ENCODE assay signal across 8 cellular contexts in genomic region chr1:235093685-235094592, GRCh38. TPM values are rescaled to one million over a fixed set of nuclear protein-coding genes. Genes with fewer than 3 reads are reported as not detected.
DNase-seq lines count a peak whose midpoint lies in the region; ATAC-seq and TF ChIP-seq lines count a peak whose summit lies in the region.

No MANE protein-coding gene starts in this region.

- ATAC-seq in HG02623 (IDR thresholded peaks at IDR 0.05; ENCODE audit: unreplicated experiment), result no peak

- POLR2A ChIA-PET in OCI-LY7 (lab: Charles Lee), result no interaction called here

- TF ChIP-seq CTCF in GM13977 (IDR thresholded peaks at IDR 0.05; ENCODE audit: extremely low read depth, insufficient read depth, missing control alignments), result peak; percentile 87
- TF ChIP-seq CTCF in OCI-LY7 (conservative IDR thresholded peaks at IDR 0.05; ENCODE audit: low read length), result peak; percentile 100
- TF ChIP-seq CTCF in esophagus muscularis mucosa (IDR thresholded peaks at IDR 0.05), result peak; percentile 84 to 91 (median 87)

- H3K27me3 ChIP-seq in esophagus muscularis mucosa, result no peaks in the 10 kb centered on the region
- no peaks in the 10 kb centered on the region for H3K27me3 ChIP-seq in muscle layer of duodenum (ENCODE audit: low read depth, low read length)

- CTCF ChIA-PET in OCI-LY7 (lab: Charles Lee; ENCODE audit: unreplicated experiment), result interaction anchor here (0.6 kb wide), 1 partner anchor 313 kb away, joined by 3 read pairs; no protein-coding TSS in a partner anchor

- in situ Hi-C loops in GM13977 (cut with MboI; ENCODE audit: low pct_unique_long_range_greater_than_20kb, low sequenced_read_pairs, unreplicated experiment), result loop anchor here (5.0 to 25.0 kb wide), 2 partner anchors 357 to 597 kb away; no protein-coding TSS in a partner anchor

- TF ChIP-seq EP300 in esophagus muscularis mucosa (IDR thresholded peaks at IDR 0.05), result no peak

- H3K4me3 ChIP-seq in OCI-LY7 (ENCODE audit: low read depth, low read length, poor library complexity, severe bottlenecking), result no peak overlapping the region
- H3K4me3 ChIP-seq in esophagus muscularis mucosa, result peak overlapping the region; percentile 18 to 42 (median 30)
- peak overlapping the region; percentile 46 to 63 for H3K4me3 ChIP-seq in muscle layer of duodenum (ENCODE audit: low read depth in 1 of 2, low read length in 2 of 2)

- H3K4me2 ChIP-seq in OCI-LY7 (ENCODE audit: low read length), result no peak overlapping the region

- H2AFZ ChIP-seq in OCI-LY7 (ENCODE audit: low read length), result peak overlapping the region; percentile 55

- no peak overlapping the region for H3K27ac ChIP-seq in OCI-LY7 (ENCODE audit: low read depth, low read length, poor library complexity, severe bottlenecking)
- H3K27ac ChIP-seq in esophagus muscularis mucosa (replicated peaks in 1 of 4), result no peak overlapping the region
- no peak overlapping the region for H3K27ac ChIP-seq in muscle layer of duodenum (ENCODE audit: low read length)

- intact Hi-C loops in OCI-LY7 (cut with micrococcal nuclease; ENCODE audit: unreplicated experiment) (loop anchor here (2.0 kb wide), 1 partner anchor 323 kb away; no protein-coding TSS in a partner anchor), esophagus muscularis mucosa (cut with DNase I) (no loop called here)

- DNase-seq in GM13977 (ENCODE audit: low spot score), result peak; percentile 83
- DNase-seq in HK-2 (ENCODE audit: unreplicated experiment), result peak; percentile 81
- peak; percentile 82 for DNase-seq in OCI-LY7 (ENCODE audit: low spot score)
- peak; percentile 74 for DNase-seq in activated T-cell treated with anti-CD3 and anti-CD28 coated beads for 24 hours (ENCODE audit: low read depth)
- DNase-seq in esophagus muscularis mucosa (ENCODE audit: extremely low spot score), result no peak
- peak; percentile 93 for DNase-seq in stimulated activated CD8-positive, alpha-beta memory T cell treated with anti-CD3 and anti-CD28 coated beads, Interleukin-4, amount 100 ng/mL, for 48 hours

- H3K79me2 ChIP-seq in OCI-LY7 (ENCODE audit: insufficient read depth, low read depth, low read length), result no peaks in the 10 kb centered on the region

- H3K9me3 ChIP-seq in OCI-LY7 (ENCODE audit: low read length), result no peaks in the 10 kb centered on the region
- no peaks in the 10 kb centered on the region for H3K9me3 ChIP-seq in esophagus muscularis mucosa
- no peaks in the 10 kb centered on the region for H3K9me3 ChIP-seq in muscle layer of duodenum (ENCODE audit: control insufficient read depth in 1 of 2, low read length in 2 of 2)

- H3K4me1 ChIP-seq in OCI-LY7 (ENCODE audit: insufficient read depth, low read length, poor library complexity, severe bottlenecking), result peaks cover 4% of the 10 kb centered on the region
- peaks cover 9 to 40% (median 32%) of the 10 kb centered on the region in 4 donors for H3K4me1 ChIP-seq in esophagus muscularis mucosa
- H3K4me1 ChIP-seq in muscle layer of duodenum (ENCODE audit: control insufficient read depth in 1 of 2, insufficient read depth in 2 of 2, low read length in 2 of 2), result peaks cover 7 to 12% of the 10 kb centered on the region in 2 donors

- H3K36me3 ChIP-seq in OCI-LY7 (ENCODE audit: insufficient read depth, low read length) (no peaks in the 10 kb centered on the region), esophagus muscularis mucosa (no peaks in the 10 kb centered on the region), muscle layer of duodenum (ENCODE audit: control insufficient read depth in 1 of 2, insufficient read depth in 2 of 2, low read length in 2 of 2) (no peaks in the 10 kb centered on the region)

- no peaks in the 10 kb centered on the region for H3K9me2 ChIP-seq in OCI-LY7 (ENCODE audit: insufficient read depth, low read length)

- no TSS peak for BruUV-seq in OCI-LY7 (replicated peaks; lab: Mats Ljungman, UMichigan)

- H4K20me1 ChIP-seq in OCI-LY7 (ENCODE audit: insufficient read depth, low read length), result no peaks in the 10 kb centered on the region

- TF ChIP-seq POLR2A in esophagus muscularis mucosa (IDR thresholded peaks at IDR 0.05; ENCODE audit: low read depth), result no peak

- 32% methylated on average over 22 of the region's 24 CpGs for WGBS in esophagus muscularis mucosa

RNA-seq across cellular contexts. Expression of gene TOMM20, which starts 34.7 kb away (rescaled TPM):
- 68.5 and 76.7 TPM in 2 replicates for total RNA-seq in OCI-LY7 (2014; rRNA removed; shearing (Covaris generic))
- total RNA-seq in OCI-LY7 (2022), result 133 and 156 TPM in 2 replicates
- 10 to 100 TPM; 59.7 to 94.3 (median 86.3) TPM for total RNA-seq in esophagus muscularis mucosa
